Comparison of ENCODE assay signal across 2 cellular contexts in genomic region chr4:151400343-151400742, GRCh38.
TF ChIP-seq lines count a peak whose summit lies in the region.

No MANE protein-coding gene starts in this region.

TF ChIP-seq in SK-N-SH, 30 proteins besides CTCF, POLR2A, EP300 and RAD21 (continued from another document):
- TF ChIP-seq PBX3 (IDR thresholded peaks at IDR 0.05) = no peak
- no peak for TF ChIP-seq GATA2 (CRISPR knock-in tag; IDR thresholded peaks at IDR 0.05)
- TF ChIP-seq CHD2 (IDR thresholded peaks at IDR 0.05; ENCODE audit: low read length, partially characterized antibody) = no peak
- TF ChIP-seq, protein P1, sequence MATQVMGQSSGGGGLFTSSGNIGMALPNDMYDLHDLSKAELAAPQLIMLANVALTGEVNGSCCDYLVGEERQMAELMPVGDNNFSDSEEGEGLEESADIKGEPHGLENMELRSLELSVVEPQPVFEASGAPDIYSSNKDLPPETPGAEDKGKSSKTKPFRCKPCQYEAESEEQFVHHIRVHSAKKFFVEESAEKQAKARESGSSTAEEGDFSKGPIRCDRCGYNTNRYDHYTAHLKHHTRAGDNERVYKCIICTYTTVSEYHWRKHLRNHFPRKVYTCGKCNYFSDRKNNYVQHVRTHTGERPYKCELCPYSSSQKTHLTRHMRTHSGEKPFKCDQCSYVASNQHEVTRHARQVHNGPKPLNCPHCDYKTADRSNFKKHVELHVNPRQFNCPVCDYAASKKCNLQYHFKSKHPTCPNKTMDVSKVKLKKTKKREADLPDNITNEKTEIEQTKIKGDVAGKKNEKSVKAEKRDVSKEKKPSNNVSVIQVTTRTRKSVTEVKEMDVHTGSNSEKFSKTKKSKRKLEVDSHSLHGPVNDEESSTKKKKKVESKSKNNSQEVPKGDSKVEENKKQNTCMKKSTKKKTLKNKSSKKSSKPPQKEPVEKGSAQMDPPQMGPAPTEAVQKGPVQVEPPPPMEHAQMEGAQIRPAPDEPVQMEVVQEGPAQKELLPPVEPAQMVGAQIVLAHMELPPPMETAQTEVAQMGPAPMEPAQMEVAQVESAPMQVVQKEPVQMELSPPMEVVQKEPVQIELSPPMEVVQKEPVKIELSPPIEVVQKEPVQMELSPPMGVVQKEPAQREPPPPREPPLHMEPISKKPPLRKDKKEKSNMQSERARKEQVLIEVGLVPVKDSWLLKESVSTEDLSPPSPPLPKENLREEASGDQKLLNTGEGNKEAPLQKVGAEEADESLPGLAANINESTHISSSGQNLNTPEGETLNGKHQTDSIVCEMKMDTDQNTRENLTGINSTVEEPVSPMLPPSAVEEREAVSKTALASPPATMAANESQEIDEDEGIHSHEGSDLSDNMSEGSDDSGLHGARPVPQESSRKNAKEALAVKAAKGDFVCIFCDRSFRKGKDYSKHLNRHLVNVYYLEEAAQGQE (IDR thresholded peaks at IDR 0.05; ENCODE audit: low read depth, low read length) = no peak
- no peak for TF ChIP-seq FOXM1 (IDR thresholded peaks at IDR 0.05; ENCODE audit: low read depth)
- no peak for TF ChIP-seq TAF1 (IDR thresholded peaks at IDR 0.05; ENCODE audit: borderline replicate concordance, low read depth, low read length)
- no peak for TF ChIP-seq SIN3A (IDR thresholded peaks at IDR 0.05; ENCODE audit: borderline replicate concordance, low read depth, low read length)
- no peak for TF ChIP-seq RFX5 (IDR thresholded peaks at IDR 0.05; ENCODE audit: low read length)
- no peak for TF ChIP-seq FOXJ3 (CRISPR knock-in tag; IDR thresholded peaks at IDR 0.05)
- TF ChIP-seq MEF2A (IDR thresholded peaks at IDR 0.05; ENCODE audit: borderline replicate concordance, low read depth) = no peak
- TF ChIP-seq NRF1 (IDR thresholded peaks at IDR 0.05; ENCODE audit: low read depth, low read length) = no peak
- TF ChIP-seq MXI1 (IDR thresholded peaks at IDR 0.05; ENCODE audit: low read depth, low read length) = no peak
- TF ChIP-seq USF1 (IDR thresholded peaks at IDR 0.05; ENCODE audit: borderline replicate concordance, low read depth) = no peak
- TF ChIP-seq TCF12 (IDR thresholded peaks at IDR 0.05) = no peak

TF ChIP-seq in HEK293, 187 proteins besides CTCF, POLR2A, EP300 and RAD21 (continued from another document):
- TF ChIP-seq IKZF3 (tag by site-specific recombination; IDR thresholded peaks at IDR 0.05) = no peak
- TF ChIP-seq ZNF2 (tag by site-specific recombination; IDR thresholded peaks at IDR 0.05) = no peak
- peak; percentile 51; the same call in 1 of the 2 replicates for TF ChIP-seq ZNF146 (tag by site-specific recombination; IDR thresholded peaks at IDR 0.05)
